ENCODE assay signal across 1 cellular context in the genomic region with DNA sequence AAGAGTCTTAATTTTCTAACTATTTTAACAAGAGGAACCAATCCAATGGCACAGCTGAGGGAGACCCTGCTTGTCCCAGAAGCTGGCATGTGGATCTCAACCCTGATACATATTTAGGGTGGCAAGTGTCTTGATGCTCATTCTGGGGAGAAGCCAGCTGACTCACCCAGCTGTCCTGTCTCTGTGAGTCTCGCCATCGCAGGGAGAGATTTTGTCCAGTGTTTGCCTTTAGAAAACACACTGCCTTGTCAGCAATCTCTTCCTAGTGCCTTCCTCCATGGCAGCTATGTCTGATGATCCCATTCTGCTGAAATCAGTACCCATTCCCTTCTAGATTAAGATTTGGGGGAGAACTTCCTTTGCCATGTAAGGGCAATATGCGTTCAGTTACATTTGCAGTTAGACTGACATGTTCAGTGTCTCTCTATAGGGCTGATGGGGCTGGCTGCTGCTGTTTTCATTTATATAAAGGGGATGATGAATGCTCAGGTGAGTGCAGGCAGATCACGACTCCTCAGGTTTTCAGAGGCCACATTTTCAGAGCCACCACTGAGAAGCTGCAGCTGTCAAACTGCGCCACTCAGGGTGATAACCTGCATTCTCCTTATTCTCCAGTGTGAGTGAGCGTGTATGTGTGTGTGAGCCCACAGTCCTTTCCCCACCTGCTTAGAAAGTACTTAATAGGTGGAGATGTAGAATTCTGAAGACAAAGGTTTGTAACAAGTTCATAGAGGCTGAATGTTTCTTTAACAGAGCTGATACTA.
TF ChIP-seq lines count a peak whose summit lies in the region.

No MANE protein-coding gene starts in this region.

TF ChIP-seq in SK-N-SH treated with all-trans-retinoic acid at 6 μM for 48 hours, 23 proteins besides CTCF, POLR2A, EP300 and RAD21 (continued from another document):
- TF ChIP-seq POU6F1 (CRISPR knock-in tag; IDR thresholded peaks at IDR 0.05; ENCODE audit: borderline replicate concordance, low read depth) (no peak), ZNF565 (CRISPR knock-in tag; conservative IDR thresholded peaks at IDR 0.05; ENCODE audit: low read depth) (no peak), ARNTL (CRISPR knock-in tag; IDR thresholded peaks at IDR 0.05; ENCODE audit: borderline replicate concordance, low read depth) (no peak), ZFP30 (CRISPR knock-in tag; IDR thresholded peaks at IDR 0.05) (no peak), BACH2 (CRISPR knock-in tag; IDR thresholded peaks at IDR 0.05; ENCODE audit: borderline replicate concordance) (no peak), CSDC2 (CRISPR knock-in tag; IDR thresholded peaks at IDR 0.05) (no peak), ZNF8 (CRISPR knock-in tag; IDR thresholded peaks at IDR 0.05) (no peak), RARB (CRISPR knock-in tag; IDR thresholded peaks at IDR 0.05) (no peak), ZFP3 (CRISPR knock-in tag; IDR thresholded peaks at IDR 0.05) (no peak), TCF4 (CRISPR knock-in tag; IDR thresholded peaks at IDR 0.05; ENCODE audit: borderline replicate concordance) (no peak), GLIS3 (CRISPR knock-in tag; IDR thresholded peaks at IDR 0.05) (no peak), PPARA (CRISPR knock-in tag; IDR thresholded peaks at IDR 0.05; ENCODE audit: borderline replicate concordance) (no peak), ZNF70 (CRISPR knock-in tag; IDR thresholded peaks at IDR 0.05) (no peak), TOX (CRISPR knock-in tag; IDR thresholded peaks at IDR 0.05; ENCODE audit: borderline replicate concordance) (no peak)
- TF ChIP-seq, protein P1, sequence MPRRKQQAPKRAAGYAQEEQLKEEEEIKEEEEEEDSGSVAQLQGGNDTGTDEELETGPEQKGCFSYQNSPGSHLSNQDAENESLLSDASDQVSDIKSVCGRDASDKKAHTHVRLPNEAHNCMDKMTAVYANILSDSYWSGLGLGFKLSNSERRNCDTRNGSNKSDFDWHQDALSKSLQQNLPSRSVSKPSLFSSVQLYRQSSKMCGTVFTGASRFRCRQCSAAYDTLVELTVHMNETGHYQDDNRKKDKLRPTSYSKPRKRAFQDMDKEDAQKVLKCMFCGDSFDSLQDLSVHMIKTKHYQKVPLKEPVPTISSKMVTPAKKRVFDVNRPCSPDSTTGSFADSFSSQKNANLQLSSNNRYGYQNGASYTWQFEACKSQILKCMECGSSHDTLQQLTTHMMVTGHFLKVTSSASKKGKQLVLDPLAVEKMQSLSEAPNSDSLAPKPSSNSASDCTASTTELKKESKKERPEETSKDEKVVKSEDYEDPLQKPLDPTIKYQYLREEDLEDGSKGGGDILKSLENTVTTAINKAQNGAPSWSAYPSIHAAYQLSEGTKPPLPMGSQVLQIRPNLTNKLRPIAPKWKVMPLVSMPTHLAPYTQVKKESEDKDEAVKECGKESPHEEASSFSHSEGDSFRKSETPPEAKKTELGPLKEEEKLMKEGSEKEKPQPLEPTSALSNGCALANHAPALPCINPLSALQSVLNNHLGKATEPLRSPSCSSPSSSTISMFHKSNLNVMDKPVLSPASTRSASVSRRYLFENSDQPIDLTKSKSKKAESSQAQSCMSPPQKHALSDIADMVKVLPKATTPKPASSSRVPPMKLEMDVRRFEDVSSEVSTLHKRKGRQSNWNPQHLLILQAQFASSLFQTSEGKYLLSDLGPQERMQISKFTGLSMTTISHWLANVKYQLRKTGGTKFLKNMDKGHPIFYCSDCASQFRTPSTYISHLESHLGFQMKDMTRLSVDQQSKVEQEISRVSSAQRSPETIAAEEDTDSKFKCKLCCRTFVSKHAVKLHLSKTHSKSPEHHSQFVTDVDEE (CRISPR knock-in tag; IDR thresholded peaks at IDR 0.05): no peak
- TF ChIP-seq, protein P2, sequence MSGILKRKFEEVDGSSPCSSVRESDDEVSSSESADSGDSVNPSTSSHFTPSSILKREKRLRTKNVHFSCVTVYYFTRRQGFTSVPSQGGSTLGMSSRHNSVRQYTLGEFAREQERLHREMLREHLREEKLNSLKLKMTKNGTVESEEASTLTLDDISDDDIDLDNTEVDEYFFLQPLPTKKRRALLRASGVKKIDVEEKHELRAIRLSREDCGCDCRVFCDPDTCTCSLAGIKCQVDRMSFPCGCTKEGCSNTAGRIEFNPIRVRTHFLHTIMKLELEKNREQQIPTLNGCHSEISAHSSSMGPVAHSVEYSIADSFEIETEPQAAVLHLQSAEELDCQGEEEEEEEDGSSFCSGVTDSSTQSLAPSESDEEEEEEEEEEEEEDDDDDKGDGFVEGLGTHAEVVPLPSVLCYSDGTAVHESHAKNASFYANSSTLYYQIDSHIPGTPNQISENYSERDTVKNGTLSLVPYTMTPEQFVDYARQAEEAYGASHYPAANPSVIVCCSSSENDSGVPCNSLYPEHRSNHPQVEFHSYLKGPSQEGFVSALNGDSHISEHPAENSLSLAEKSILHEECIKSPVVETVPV (CRISPR knock-in tag; IDR thresholded peaks at IDR 0.05): no peak
- TF ChIP-seq, protein P3, sequence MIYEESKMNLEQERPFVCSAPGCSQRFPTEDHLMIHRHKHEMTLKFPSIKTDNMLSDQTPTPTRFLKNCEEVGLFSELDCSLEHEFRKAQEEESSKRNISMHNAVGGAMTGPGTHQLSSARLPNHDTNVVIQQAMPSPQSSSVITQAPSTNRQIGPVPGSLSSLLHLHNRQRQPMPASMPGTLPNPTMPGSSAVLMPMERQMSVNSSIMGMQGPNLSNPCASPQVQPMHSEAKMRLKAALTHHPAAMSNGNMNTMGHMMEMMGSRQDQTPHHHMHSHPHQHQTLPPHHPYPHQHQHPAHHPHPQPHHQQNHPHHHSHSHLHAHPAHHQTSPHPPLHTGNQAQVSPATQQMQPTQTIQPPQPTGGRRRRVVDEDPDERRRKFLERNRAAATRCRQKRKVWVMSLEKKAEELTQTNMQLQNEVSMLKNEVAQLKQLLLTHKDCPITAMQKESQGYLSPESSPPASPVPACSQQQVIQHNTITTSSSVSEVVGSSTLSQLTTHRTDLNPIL (CRISPR knock-in tag; IDR thresholded peaks at IDR 0.05; ENCODE audit: low read depth): no peak
